Comparison of ENCODE assay signal across 7 cellular contexts in the genomic region with DNA sequence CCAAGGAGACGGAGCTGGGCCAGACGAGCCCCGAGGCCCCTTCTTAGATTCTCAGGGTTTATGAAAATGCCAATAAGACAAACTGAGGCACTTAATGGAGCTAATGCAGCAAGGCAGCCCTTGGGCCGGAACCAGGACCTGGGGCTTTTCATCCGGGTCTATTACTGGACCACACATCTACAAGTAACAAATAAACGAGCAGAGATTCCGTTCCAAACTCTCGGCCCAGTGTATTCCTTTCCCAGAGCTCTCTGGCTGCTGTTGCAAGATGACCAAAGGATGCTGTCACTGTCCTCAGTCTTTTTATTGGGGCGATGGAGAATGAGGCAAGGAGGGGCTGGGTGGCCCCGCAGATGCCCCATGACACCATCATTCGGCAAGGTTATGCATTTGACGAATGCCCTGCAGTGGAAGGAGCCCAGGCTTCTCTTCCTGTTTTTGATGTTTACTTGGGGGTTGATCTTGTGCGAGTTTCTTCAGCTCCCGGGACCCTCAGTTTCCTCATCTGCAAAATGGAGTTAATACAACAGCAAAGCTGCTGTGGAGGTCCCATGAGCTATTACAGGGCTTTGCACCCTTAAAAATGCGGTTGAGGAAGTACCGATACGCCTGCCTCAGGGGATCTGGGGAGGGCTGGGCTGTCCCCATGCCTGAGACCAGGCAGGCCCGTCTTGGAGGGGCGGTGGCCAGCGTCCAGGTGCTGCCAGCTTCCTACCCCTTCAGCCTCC. TPM values are rescaled to one million over a fixed set of nuclear protein-coding genes. Genes with fewer than 3 reads are reported as not detected.
DNase-seq lines count a peak whose midpoint lies in the region; ATAC-seq and TF ChIP-seq lines count a peak whose summit lies in the region.

No MANE protein-coding gene starts in this region.

- intact Hi-C loops in spleen (cut with DNase I; ENCODE audit: low total_unique reads), result no loop called here

- H3K4me3 ChIP-seq in SJSA1, result peak overlapping the region; percentile 83
- peak overlapping the region; percentile 37 for H3K4me3 ChIP-seq in iPS-11a (ENCODE audit: low read depth, low read length)
- peak overlapping the region; percentile 63 to 91 (median 78) for H3K4me3 ChIP-seq in spleen

- peaks cover 18% of the 10 kb centered on the region for H3K4me1 ChIP-seq in SJSA1 (replicated peaks)
- H3K4me1 ChIP-seq in spleen, result peaks cover 23 to 44% (median 35%) of the 10 kb centered on the region in 6 donors

- H3K36me3 ChIP-seq in SJSA1, result 0 out of 2 replicates have a peak, but pooled peaks cover 7% of the 10 kb centered on the region
- no peaks in the 10 kb centered on the region for H3K36me3 ChIP-seq in spleen

- H3K9me3 ChIP-seq in SJSA1 (replicated peaks), result no peaks in the 10 kb centered on the region
- H3K9me3 ChIP-seq in spleen, result no peaks in the 10 kb centered on the region

- 39 to 45% (median 43%) methylated on average over 15 to 20 of the region's 20 CpGs for WGBS in spleen, 5 donors

- H3K27me3 ChIP-seq in SJSA1 (replicated peaks) (no peaks in the 10 kb centered on the region), spleen (replicated peaks in 1 of 7) (peaks cover 10 to 99% (median 61%) of the 10 kb centered on the region in 7 donors)

- TF ChIP-seq POLR2A in spleen (IDR thresholded peaks at IDR 0.05), result no peak

- H3K27ac ChIP-seq in SJSA1 (no peak overlapping the region), spleen (no peak overlapping the region)

- TF ChIP-seq CTCF in GM20000 (IDR thresholded peaks at IDR 0.05; ENCODE audit: extremely low read depth, missing control alignments), result no peak
- no peak for TF ChIP-seq CTCF in spleen (IDR thresholded peaks at IDR 0.05 in 8 of 11, conservative IDR thresholded peaks at IDR 0.05 in 3 of 11)

- DNase-seq in GM20000 (ENCODE audit: low spot score) (peak; percentile 43), SJSA1 (ENCODE audit: low read depth in 1 of 2, low spot score in 2 of 2) (no peak), spleen (no peak), NCI-H748 treated with DMSO at 0.1 percent for 48 hours (lab: John Stamatoyannopoulos, UW) (no peak)
- no peak for DNase-seq in NK-92 treated with Interleukin-12 subunit alpha and Interleukin-12 subunit beta, amount 100 ng/mL, for 24 hours (lab: John Stamatoyannopoulos, UW)

- ATAC-seq in HG03520 (IDR thresholded peaks at IDR 0.05; ENCODE audit: unreplicated experiment), result no peak

RNA-seq across cellular contexts. Expression of a gene that starts 1.1 kb away (rescaled TPM):
- 22.7 and 22.8 TPM in 2 replicates for total RNA-seq in SJSA1 (2014; rRNA removed; shearing (Covaris generic))
- total RNA-seq in spleen, result under 1 TPM in 5 of 7 donors, not detected in 2; 0.17 to 0.43 (median 0.23) TPM
- under 1 TPM; 0.07 to 0.38 (median 0.14) TPM for polyA plus RNA-seq in spleen

RNA-seq across cellular contexts. Expression of a gene that starts 54.8 kb away (rescaled TPM):
- total RNA-seq in SJSA1 (2014; rRNA removed; shearing (Covaris generic)), result not detected in 2 replicates
- 100 to 1,000 TPM in 1 of 7 donors, 10 to 100 TPM in 6; 46.1 to 110 (median 79.1) TPM for total RNA-seq in spleen
- polyA plus RNA-seq in spleen, result 10 to 100 TPM in 2 of 3 donors, 1 to 10 TPM in 1; 8.5 to 18.2 (median 12.3) TPM

Comparison
In these comparisons a context has a peak if more than half of its experiments do, and no peak if none do; other contexts are left out.
1. RNA of a gene that starts 1.1 kb away (total RNA-seq): 22.7 to 22.8 TPM in SJSA1; 0.17 to 0.43 TPM in spleen; every median in the first group is over 10 times any median in the second.
2. RNA of a gene that starts 54.8 kb away (total RNA-seq): 46.1 to 110 TPM in spleen; not detected in SJSA1; every median in the first group is over 10 times any median in the second.
3. Peak in every context shown above with its lines, with median percentiles within 50 percentile points of each other: H3K4me3 ChIP-seq.